8 cellular contexts compared by ENCODE assay signal in genomic region chr14:90816686-90817436, GRCh38. TPM values are rescaled to one million over a fixed set of nuclear protein-coding genes. Genes with fewer than 3 reads are reported as not detected.
A peak's percentile ranks its signal among the peaks of the same experiment; 100 is the strongest.
DNase-seq lines count a peak whose midpoint lies in the region; ATAC-seq and TF ChIP-seq lines count a peak whose summit lies in the region.

No MANE protein-coding gene starts in this region.

- peaks cover 4% of the 10 kb centered on the region for H3K27me3 Mint-ChIP-seq in activated CD4-positive, alpha-beta memory T cell treated with anti-CD3 and anti-CD28 coated beads for 36 hours

- intact Hi-C loops in activated CD4-positive, alpha-beta memory T cell treated with anti-CD3 and anti-CD28 coated beads for 36 hours (cut with micrococcal nuclease) = no loop called here
- intact Hi-C loops in heart right ventricle (cut with DNase I) = loop anchor here in 2 of 10 donors (2.0 to 5.0 kb wide), 3 partner anchors 58 to 515 kb away; no protein-coding TSS in a partner anchor

- ATAC-seq in DND-41 (ENCODE audit: insufficient read depth, low read depth) (no peak), heart right ventricle (peak in 7 of 8 donors; percentile 9 to 38 (median 16)), GM18909 (IDR thresholded peaks at IDR 0.05; ENCODE audit: poor library complexity, unreplicated experiment) (no peak)

- DNase-seq in DND-41 (no peak), heart right ventricle (no peak), HK-2 (ENCODE audit: unreplicated experiment) (no peak), HuH-7 (ENCODE audit: low spot score) (no peak)
- no peak for DNase-seq in activated CD4-positive, alpha-beta memory T cell treated with anti-CD3 and anti-CD28 coated beads for 36 hours
- DNase-seq in activated CD8-positive, alpha-beta memory T cell treated with anti-CD3 and anti-CD28 coated beads, Interleukin-2, amount 50 U/mL, for 48 hours = no peak

- peaks cover 3% of the 10 kb centered on the region; the same call in 1 of the 2 replicates for H4K20me1 ChIP-seq in DND-41 (ENCODE audit: insufficient read depth, low read length)

- H3K4me3 ChIP-seq in DND-41 (ENCODE audit: low read depth in 1 of 2, low read length in 2 of 2) (peak overlapping the region in 1 of 2 experiments; percentile 42; a peak in 2 of 4 replicates), heart right ventricle (peak overlapping the region in 3 of 10 donors; percentile 31 to 32 (median 32)), parathyroid adenoma (ENCODE audit: low read depth, low read length) (no peak overlapping the region)

- peak overlapping the region; percentile 31; the same call in 1 of the 2 replicates for H3K9ac ChIP-seq in DND-41 (ENCODE audit: low read depth, low read length)
- no peak overlapping the region for H3K9ac ChIP-seq in parathyroid adenoma

- H3K27me3 ChIP-seq in DND-41 (ENCODE audit: insufficient read depth, low read length, poor library complexity) (peaks cover 18% of the 10 kb centered on the region), heart right ventricle (no peaks in the 10 kb centered on the region), parathyroid adenoma (ENCODE audit: control insufficient read depth, insufficient read depth, low read length) (no peaks in the 10 kb centered on the region)

- CTCF ChIA-PET in activated CD4-positive, alpha-beta memory T cell treated with anti-CD3 and anti-CD28 coated beads for 36 hours (lab: Charles Lee) = no interaction called here

- H3K9me3 Mint-ChIP-seq in activated CD4-positive, alpha-beta memory T cell treated with anti-CD3 and anti-CD28 coated beads for 36 hours = no peaks in the 10 kb centered on the region

- H3K36me3 Mint-ChIP-seq in activated CD4-positive, alpha-beta memory T cell treated with anti-CD3 and anti-CD28 coated beads for 36 hours = no peaks in the 10 kb centered on the region

- 47 to 50% methylated on average over 16 of the region's 16 CpGs for WGBS in heart right ventricle, 2 donors

- no peak overlapping the region for H3K27ac ChIP-seq in DND-41 (ENCODE audit: low read length)
- peak overlapping the region in 1 of 10 donors; percentile 34 for H3K27ac ChIP-seq in heart right ventricle
- H3K27ac ChIP-seq in parathyroid adenoma = no peak overlapping the region

- POLR2A ChIA-PET in activated CD4-positive, alpha-beta memory T cell treated with anti-CD3 and anti-CD28 coated beads for 36 hours (lab: Charles Lee) = no interaction called here

- H3K4me3 Mint-ChIP-seq in activated CD4-positive, alpha-beta memory T cell treated with anti-CD3 and anti-CD28 coated beads for 36 hours = peak overlapping the region; percentile 43

- no peaks in the 10 kb centered on the region for H3K79me2 ChIP-seq in DND-41 (ENCODE audit: insufficient read depth, low read length)
- H3K79me2 ChIP-seq in parathyroid adenoma = peaks cover 14% of the 10 kb centered on the region

- H3K4me1 Mint-ChIP-seq in activated CD4-positive, alpha-beta memory T cell treated with anti-CD3 and anti-CD28 coated beads for 36 hours (ENCODE audit: low read depth) = peaks cover 17% of the 10 kb centered on the region

- peak overlapping the region; percentile 20; the same call in 1 of the 2 replicates for H2AFZ ChIP-seq in DND-41 (ENCODE audit: low read depth, low read length)
- H2AFZ ChIP-seq in parathyroid adenoma = peak overlapping the region; percentile 86

- TF ChIP-seq CTCF in DND-41 (IDR thresholded peaks at IDR 0.05; ENCODE audit: borderline replicate concordance, extremely low read depth, low read length, poor library complexity, severe bottlenecking) (no peak), heart right ventricle (IDR thresholded peaks at IDR 0.05) (peak in 4 of 9 donors; percentile 5 to 33 (median 20)), parathyroid adenoma (IDR thresholded peaks at IDR 0.05) (no peak)

- no peaks in the 10 kb centered on the region for H3K9me3 ChIP-seq in DND-41 (ENCODE audit: insufficient read depth, low read length, severe bottlenecking)
- H3K9me3 ChIP-seq in heart right ventricle = no peaks in the 10 kb centered on the region
- no peaks in the 10 kb centered on the region for H3K9me3 ChIP-seq in parathyroid adenoma (ENCODE audit: control insufficient read depth, low read length)

- H3K4me2 ChIP-seq in DND-41 (ENCODE audit: insufficient read depth, low read length) = peak overlapping the region; percentile 59; the same call in 1 of the 2 replicates
- H3K4me2 ChIP-seq in parathyroid adenoma (ENCODE audit: low read length) = peak overlapping the region; percentile 31

- H3K4me1 ChIP-seq in DND-41 (ENCODE audit: insufficient read depth, low read length) = peaks cover 16% of the 10 kb centered on the region
- H3K4me1 ChIP-seq in heart right ventricle = peaks cover 3 to 34% (median 16%) of the 10 kb centered on the region in 9 donors
- peaks cover 23% of the 10 kb centered on the region for H3K4me1 ChIP-seq in parathyroid adenoma

- H3K36me3 ChIP-seq in DND-41 (ENCODE audit: insufficient read depth, low read length) = no peaks in the 10 kb centered on the region
- no peaks in the 10 kb centered on the region for H3K36me3 ChIP-seq in heart right ventricle
- no peaks in the 10 kb centered on the region for H3K36me3 ChIP-seq in parathyroid adenoma (ENCODE audit: control insufficient read depth, insufficient read depth, low read length)

- no peak overlapping the region for H3K27ac Mint-ChIP-seq in activated CD4-positive, alpha-beta memory T cell treated with anti-CD3 and anti-CD28 coated beads for 36 hours

RNA-seq across cellular contexts. Expression of gene TTC7B, which starts 0.6 kb away (rescaled TPM):
- 10 to 100 TPM in 1 of 2 experiments, 1 to 10 TPM in 1; 9.3 to 12.4 TPM for total RNA-seq in activated CD4-positive, alpha-beta memory T cell treated with anti-CD3 and anti-CD28 coated beads for 36 hours
- 10 to 100 TPM; 59.1 to 79.4 (median 66.6) TPM for total RNA-seq in heart right ventricle
- 10 to 100 TPM; 23.0 to 23.5 TPM for polyA plus RNA-seq in heart right ventricle

Comparison
In these comparisons a context has a peak if more than half of its experiments do, and no peak if none do; other contexts are left out.
1. ATAC-seq: peak in heart right ventricle (7 of 8); none in DND-41 (single experiment) and GM18909 (single experiment).
2. RNA of gene TTC7B, which starts 0.6 kb away (total RNA-seq): 59.1 to 79.4 TPM in heart right ventricle; 9.3 to 12.4 TPM in activated CD4-positive, alpha-beta memory T cell treated with anti-CD3 and anti-CD28 coated beads for 36 hours; every median in the first group is over 4 times any median in the second.